Comparison of ENCODE assay signal across 20 cellular contexts in the genomic region with DNA sequence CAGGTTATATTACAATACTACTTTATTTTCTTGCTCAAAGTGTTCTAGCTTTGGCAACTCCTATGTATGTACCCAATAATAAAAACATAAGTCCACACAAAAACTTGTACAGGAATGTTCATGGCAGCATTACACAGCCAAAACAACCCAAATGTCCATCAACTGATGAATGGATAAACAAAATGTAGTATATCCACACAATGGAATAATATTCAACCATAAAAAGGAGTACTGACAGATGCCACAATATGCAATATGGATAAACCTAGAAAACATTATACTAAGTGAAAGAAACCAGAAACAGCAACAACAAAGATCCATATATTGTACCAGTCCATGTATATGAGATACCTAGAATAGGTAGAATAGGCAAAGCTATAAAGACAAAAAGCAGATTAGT.
"Had no signal": no experiment of that assay in that cellular context is flagged by ENCODE, and none has a peak within 500 bp of the region (broad histone marks: within the 10 kb centered on the region; RNA-seq: fewer than 3 reads in every experiment).

No MANE protein-coding gene starts in this region.

- ATAC-seq: activated CD4-positive, CD25-positive, alpha-beta regulatory T cell treated with anti-CD3 and anti-CD28 coated beads, Interleukin-2, amount 50 U/mL, for 24 hours; body of pancreas; SK-N-SH treated with all-trans-retinoic acid at 6 μM for 48 hours had no signal

- DNase-seq: activated CD4-positive, alpha-beta T cell treated with anti-CD3 and anti-CD28 coated beads for 4 hours; activated effector memory CD4-positive, alpha-beta T cell treated with Interleukin-2 at 50 U/mL for 16 hours; activated naive CD4-positive, alpha-beta T cell; activated T-cell treated with anti-CD3 and anti-CD28 coated beads, Interleukin-2, amount 50 U/mL, for 48 hours; aorta; body of pancreas; Karpas-422; NCI-H146; NCI-H187 treated with DMSO at 0.1 percent for 48 hours; NCI-H2081 treated with DMSO at 0.1 percent for 48 hours; Peyer's patch; Right ventricle myocardium superior; SJCRH30; SW 1271 had no signal

- H3K27ac ChIP-seq: body of pancreas, cardiac muscle cell, Peyer's patch, RWPE1, SJCRH30 had no signal

- H3K27me3 Mint-ChIP-seq: activated naive CD4-positive, alpha-beta T cell treated with anti-CD3 and anti-CD28 coated beads, Interleukin-2, amount 50 U/mL, for 24 hours had no signal

- H3K27me3 ChIP-seq: body of pancreas, cardiac muscle cell, Peyer's patch, SJCRH30 had no signal

- FAIRE-seq: colon had no signal

- H3K4me1 ChIP-seq: body of pancreas, Peyer's patch, SJCRH30 had no signal

- H3K9me3 Mint-ChIP-seq: activated naive CD4-positive, alpha-beta T cell treated with anti-CD3 and anti-CD28 coated beads, Interleukin-2, amount 50 U/mL, for 24 hours had no signal

- H3K9me3 ChIP-seq: body of pancreas, Peyer's patch, SJCRH30 had no signal

- H3K4me3 Mint-ChIP-seq: activated naive CD4-positive, alpha-beta T cell treated with anti-CD3 and anti-CD28 coated beads, Interleukin-2, amount 50 U/mL, for 24 hours had no signal

- H3K4me1 Mint-ChIP-seq: activated naive CD4-positive, alpha-beta T cell treated with anti-CD3 and anti-CD28 coated beads, Interleukin-2, amount 50 U/mL, for 24 hours had no signal

- H3K4me3 ChIP-seq: body of pancreas, cardiac muscle cell, Peyer's patch, SJCRH30 had no signal

- H3K27ac Mint-ChIP-seq: activated naive CD4-positive, alpha-beta T cell treated with anti-CD3 and anti-CD28 coated beads, Interleukin-2, amount 50 U/mL, for 24 hours had no signal
